Comparison of ENCODE assay signal across 8 cellular contexts in the genomic region with DNA sequence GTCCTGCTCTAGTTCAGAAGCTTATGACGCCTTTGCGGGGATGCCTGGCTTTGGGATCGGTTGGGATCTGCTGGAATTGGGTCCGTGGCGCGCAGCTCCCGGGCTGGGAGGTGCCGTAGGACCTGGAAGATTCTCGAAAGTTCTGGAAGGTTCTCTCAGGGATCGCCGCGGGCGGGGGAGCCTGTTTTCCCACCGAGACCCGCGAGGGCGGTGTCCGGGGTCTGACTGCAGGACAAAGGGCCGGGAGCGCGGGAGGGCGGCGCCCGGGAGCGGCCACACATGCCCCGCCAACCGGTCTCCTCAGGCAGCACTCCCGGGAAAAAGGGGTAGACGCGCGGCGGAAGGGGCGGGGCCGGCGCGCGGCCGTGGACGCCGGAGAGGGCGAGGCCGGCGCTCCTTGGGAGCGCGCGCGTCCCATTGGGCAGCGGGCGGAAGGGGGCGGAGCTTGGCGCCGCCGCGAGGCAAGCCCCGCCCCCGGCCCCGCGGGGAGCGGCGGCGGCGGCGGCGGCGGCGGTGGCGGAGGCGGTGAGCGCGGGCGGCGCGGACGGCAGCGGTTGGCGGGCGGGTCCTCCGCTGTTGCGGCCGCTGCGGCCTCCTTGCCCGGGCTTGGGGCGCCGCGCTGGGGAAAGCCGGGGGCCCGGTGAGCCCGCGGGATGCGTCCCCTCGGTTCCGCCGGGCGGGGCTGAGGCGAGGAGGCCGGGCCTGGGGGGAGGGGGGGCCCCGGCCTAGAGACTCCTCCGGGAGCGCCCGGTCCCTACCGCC. TPM values are rescaled to one million over a fixed set of nuclear protein-coding genes. Genes with fewer than 3 reads are reported as not detected.
DNase-seq lines count a peak whose midpoint lies in the region; ATAC-seq and FAIRE-seq lines count a peak whose summit lies in the region.

No MANE protein-coding gene starts in this region.

- no peak for FAIRE-seq in RCC 7860 (lab: Jason Lieb, UNC)

- peak; percentile 61 for DNase-seq in DMS79 (lab: John Stamatoyannopoulos, UW)
- peak; percentile 70 for DNase-seq in RCC 7860 (ENCODE audit: low spot score)
- peak; percentile 76 for DNase-seq in fibroblast of peridontal ligament (ENCODE audit: extremely low read depth)
- DNase-seq in natural killer cell treated with Interleukin-12 subunit alpha and Interleukin-12 subunit beta and Interleukin-15 and Interleukin-18, amount 100 ng/mL, for 72 hours (ENCODE audit: low spot score), result peak; percentile 93
- DNase-seq in stimulated activated naive CD4-positive, alpha-beta T cell treated with Interleukin-2 at 50 U/mL for 16 hours (lab: John Stamatoyannopoulos, UW), result peak; percentile 73

- H3K9me3 Mint-ChIP-seq in activated T-helper 17 cell treated with anti-CD3 and anti-CD28 coated beads, Interleukin-2, amount 50 U/mL, for 72 hours, result no peaks in the 10 kb centered on the region
- no peaks in the 10 kb centered on the region for H3K9me3 Mint-ChIP-seq in natural killer cell treated with Interleukin-12 subunit alpha and Interleukin-12 subunit beta and Interleukin-15 and Interleukin-18, amount 100 ng/mL, for 72 hours

- H3K9me3 ChIP-seq in KOPT-K1 (ENCODE audit: insufficient read depth, low read length, poor library complexity, severe bottlenecking), result no peaks in the 10 kb centered on the region

- peaks cover 13% of the 10 kb centered on the region for H3K4me1 Mint-ChIP-seq in activated T-helper 17 cell treated with anti-CD3 and anti-CD28 coated beads, Interleukin-2, amount 50 U/mL, for 72 hours
- H3K4me1 Mint-ChIP-seq in natural killer cell treated with Interleukin-12 subunit alpha and Interleukin-12 subunit beta and Interleukin-15 and Interleukin-18, amount 100 ng/mL, for 72 hours (ENCODE audit: low read depth in 2 of 2), result peaks cover 11% of the 10 kb centered on the region in 2 donors

- H3K27me3 Mint-ChIP-seq in activated T-helper 17 cell treated with anti-CD3 and anti-CD28 coated beads, Interleukin-2, amount 50 U/mL, for 72 hours, result no peaks in the 10 kb centered on the region
- H3K27me3 Mint-ChIP-seq in natural killer cell treated with Interleukin-12 subunit alpha and Interleukin-12 subunit beta and Interleukin-15 and Interleukin-18, amount 100 ng/mL, for 72 hours, result no peaks in the 10 kb centered on the region

- peaks cover 42% of the 10 kb centered on the region for H3K36me3 Mint-ChIP-seq in activated T-helper 17 cell treated with anti-CD3 and anti-CD28 coated beads, Interleukin-2, amount 50 U/mL, for 72 hours (ENCODE audit: low read depth)
- H3K36me3 Mint-ChIP-seq in natural killer cell treated with Interleukin-12 subunit alpha and Interleukin-12 subunit beta and Interleukin-15 and Interleukin-18, amount 100 ng/mL, for 72 hours, result peaks cover 6% of the 10 kb centered on the region

- peak overlapping the region; percentile 94 for H3K4me3 Mint-ChIP-seq in activated T-helper 17 cell treated with anti-CD3 and anti-CD28 coated beads, Interleukin-2, amount 50 U/mL, for 72 hours
- H3K4me3 Mint-ChIP-seq in natural killer cell treated with Interleukin-12 subunit alpha and Interleukin-12 subunit beta and Interleukin-15 and Interleukin-18, amount 100 ng/mL, for 72 hours, result peak overlapping the region; percentile 97

- peak; percentile 77 for ATAC-seq in GM21737 (IDR thresholded peaks at IDR 0.05; ENCODE audit: unreplicated experiment)
- peak; percentile 99 for ATAC-seq in activated T-helper 17 cell treated with anti-CD3 and anti-CD28 coated beads, Interleukin-2, amount 50 U/mL, for 72 hours (replicated peaks)
- peak; percentile 98 to 99 for ATAC-seq in natural killer cell treated with Interleukin-12 subunit alpha and Interleukin-12 subunit beta and Interleukin-15 and Interleukin-18, amount 100 ng/mL, for 72 hours

- H3K27ac ChIP-seq in KOPT-K1 (ENCODE audit: low read depth, low read length, poor library complexity, severe bottlenecking), result peak overlapping the region; percentile 93

- peaks cover 31% of the 10 kb centered on the region for H3K36me3 ChIP-seq in KOPT-K1 (ENCODE audit: insufficient read depth, low read length)

- H3K27ac Mint-ChIP-seq in activated T-helper 17 cell treated with anti-CD3 and anti-CD28 coated beads, Interleukin-2, amount 50 U/mL, for 72 hours, result peak overlapping the region; percentile 86
- H3K27ac Mint-ChIP-seq in natural killer cell treated with Interleukin-12 subunit alpha and Interleukin-12 subunit beta and Interleukin-15 and Interleukin-18, amount 100 ng/mL, for 72 hours, result peak overlapping the region; percentile 83

RNA-seq across cellular contexts. Expression of a gene that starts 29.0 kb away (rescaled TPM):
- total RNA-seq in activated T-helper 17 cell treated with anti-CD3 and anti-CD28 coated beads, Interleukin-2, amount 50 U/mL, for 72 hours, result 10 to 100 TPM; 51.5 to 87.9 TPM
- 10 to 100 TPM; 89.1 to 89.5 TPM for total RNA-seq in natural killer cell treated with Interleukin-12 subunit alpha and Interleukin-12 subunit beta and Interleukin-15 and Interleukin-18, amount 100 ng/mL, for 72 hours

RNA-seq across cellular contexts. Expression of a gene that starts 46.7 kb away (rescaled TPM):
- 10 to 100 TPM in 1 of 2 donors, 1 to 10 TPM in 1; 4.9 to 11.2 TPM for total RNA-seq in activated T-helper 17 cell treated with anti-CD3 and anti-CD28 coated beads, Interleukin-2, amount 50 U/mL, for 72 hours
- total RNA-seq in natural killer cell treated with Interleukin-12 subunit alpha and Interleukin-12 subunit beta and Interleukin-15 and Interleukin-18, amount 100 ng/mL, for 72 hours, result 10 to 100 TPM in 1 of 2 donors, 1 to 10 TPM in 1; 5.2 to 15.6 TPM

RNA-seq across cellular contexts. Expression of a gene that starts 52.7 kb away (rescaled TPM):
- total RNA-seq in activated T-helper 17 cell treated with anti-CD3 and anti-CD28 coated beads, Interleukin-2, amount 50 U/mL, for 72 hours, result 100 to 1,000 TPM; 161 to 271 TPM
- 100 to 1,000 TPM; 233 to 282 TPM for total RNA-seq in natural killer cell treated with Interleukin-12 subunit alpha and Interleukin-12 subunit beta and Interleukin-15 and Interleukin-18, amount 100 ng/mL, for 72 hours

Comparison
In these comparisons a context has a peak if more than half of its experiments do, and no peak if none do; other contexts are left out.
1. Peak in every context shown above with its lines: DNase-seq, ATAC-seq and H3K27ac ChIP-seq.